15 cellular contexts compared by ENCODE assay signal in genomic region chr2:173034143-173034542, GRCh38. TPM values are rescaled to one million over a fixed set of nuclear protein-coding genes. Genes with fewer than 3 reads are reported as not detected.
DNase-seq lines count a peak whose midpoint lies in the region; ATAC-seq and TF ChIP-seq lines count a peak whose summit lies in the region.
"Had no signal": no experiment of that assay in that cellular context is flagged by ENCODE, and none has a peak within 500 bp of the region (broad histone marks: within the 10 kb centered on the region; RNA-seq: fewer than 3 reads in every experiment).

No MANE protein-coding gene starts in this region.

- H3K9me3 ChIP-seq in SK-N-SH (no peaks in the 10 kb centered on the region), left ventricle myocardium inferior (replicated peaks) (no peaks in the 10 kb centered on the region), esophagus muscularis mucosa (no peaks in the 10 kb centered on the region)
- H3K9me3 ChIP-seq: BLaER1, Caco-2, HAP-1 had no signal

- TF ChIP-seq EP300 in SK-N-SH (IDR thresholded peaks at IDR 0.05; ENCODE audit: borderline replicate concordance in 1 of 2, low read depth in 1 of 2, low read length in 1 of 2) (no peak), esophagus muscularis mucosa (IDR thresholded peaks at IDR 0.05) (no peak)

- TF ChIP-seq CTCF in SK-N-SH (IDR thresholded peaks at IDR 0.05) (no peak), left ventricle myocardium inferior (IDR thresholded peaks at IDR 0.05; ENCODE audit: borderline replicate concordance) (no peak), esophagus muscularis mucosa (IDR thresholded peaks at IDR 0.05) (no peak), coronary artery (IDR thresholded peaks at IDR 0.05) (no peak)

- H3K4me2 ChIP-seq in SK-N-SH = no peak overlapping the region
- H3K4me2 ChIP-seq: BLaER1 had no signal

- TF ChIP-seq RAD21 in SK-N-SH (IDR thresholded peaks at IDR 0.05; ENCODE audit: low read length) = no peak

- H3K4me1 ChIP-seq in SK-N-SH (ENCODE audit: control insufficient read depth in 1 of 2, insufficient read depth in 2 of 2, low read depth in 1 of 2, low read length in 1 of 2) (peaks cover 0 to 2% of the 10 kb centered on the region in 2 experiments; a peak in 2 of 4 replicates), left ventricle myocardium inferior (peaks cover 58% of the 10 kb centered on the region), esophagus muscularis mucosa (peaks cover under 1 to 13% (median 8%) of the 10 kb centered on the region in 4 donors)

- WGBS in SK-N-SH (ENCODE audit: low lambda C conversion rate) = 78% methylated on average over 7 of the region's 7 CpGs
- 68% methylated on average over 7 of the region's 7 CpGs for WGBS in esophagus muscularis mucosa

- H3K27me3 ChIP-seq in SK-N-SH (ENCODE audit: insufficient read depth) (no peaks in the 10 kb centered on the region), left ventricle myocardium inferior (ENCODE audit: low read depth) (no peaks in the 10 kb centered on the region), esophagus muscularis mucosa (no peaks in the 10 kb centered on the region)
- H3K27me3 ChIP-seq: BLaER1 had no signal

- no peak overlapping the region for H2AFZ ChIP-seq in SK-N-SH (ENCODE audit: low read depth)

- intact Hi-C loops in left ventricle myocardium inferior (cut with micrococcal nuclease) = no loop called here
- intact Hi-C loops in Right ventricle myocardium inferior (cut with DNase I) = no loop called here
- intact Hi-C loops in esophagus muscularis mucosa (cut with DNase I) = no loop called here

- TF ChIP-seq POLR2A in esophagus muscularis mucosa (IDR thresholded peaks at IDR 0.05; ENCODE audit: low read depth) = no peak

- CTCF ChIA-PET in SK-N-SH (lab: Yijun Ruan, JAX) = interaction anchor here (1.5 kb wide), 1 partner anchor 176 kb away, joined by 5 read pairs; no protein-coding TSS in a partner anchor

- H3K9ac ChIP-seq in SK-N-SH = no peak overlapping the region
- H3K9ac ChIP-seq: BLaER1 had no signal

- H4K20me1 ChIP-seq in SK-N-SH (ENCODE audit: insufficient read depth) = no peaks in the 10 kb centered on the region
- H4K20me1 ChIP-seq: BLaER1 had no signal

- ATAC-seq in SK-N-SH treated with all-trans-retinoic acid at 6 μM for 48 hours (peak; percentile 25; the same call in 1 of the 3 replicates), Right ventricle myocardium inferior (no peak), HG02840 (IDR thresholded peaks at IDR 0.05; ENCODE audit: low FRiP score, unreplicated experiment) (no peak)

- POLR2A ChIA-PET in SK-N-SH (lab: Yijun Ruan, JAX) = no interaction called here

- no peaks in the 10 kb centered on the region for H3F3A ChIP-seq in SK-N-SH (replicated peaks; ENCODE audit: insufficient read depth)

- DNase-seq in SK-N-SH (no peak), left ventricle myocardium inferior (peak; percentile 27), Right ventricle myocardium inferior (ENCODE audit: missing footprints) (no peak), esophagus muscularis mucosa (ENCODE audit: extremely low spot score) (peak; percentile 90), coronary artery (ENCODE audit: low spot score) (no peak)
- DNase-seq: AML-193; Caco-2; CD8-positive, alpha-beta memory T cell; DND-41; GF-D8 had no signal

- H3K27ac ChIP-seq in SK-N-SH (ENCODE audit: low read depth in 2 of 2, low read length in 1 of 2) (no peak overlapping the region), left ventricle myocardium inferior (replicated peaks) (peak overlapping the region; percentile 33), esophagus muscularis mucosa (replicated peaks in 1 of 4) (no peak overlapping the region), coronary artery (no peak overlapping the region)
- H3K27ac ChIP-seq: 22Rv1, BLaER1 had no signal

- H3K9me2 ChIP-seq in SK-N-SH = no peaks in the 10 kb centered on the region

- H3K4me3 ChIP-seq in SK-N-SH (ENCODE audit: low read depth in 2 of 2, low read length in 1 of 2) (no peak overlapping the region), left ventricle myocardium inferior (no peak overlapping the region), esophagus muscularis mucosa (no peak overlapping the region), coronary artery (no peak overlapping the region)
- H3K4me3 ChIP-seq: BLaER1, HAP-1 had no signal

- no peaks in the 10 kb centered on the region for H3K79me2 ChIP-seq in SK-N-SH (ENCODE audit: insufficient read depth)

- no peaks in the 10 kb centered on the region for H3K36me3 ChIP-seq in SK-N-SH (replicated peaks in 1 of 2; ENCODE audit: control insufficient read depth in 1 of 2, insufficient read depth in 2 of 2, low read length in 1 of 2)
- no peaks in the 10 kb centered on the region for H3K36me3 ChIP-seq in left ventricle myocardium inferior
- no peaks in the 10 kb centered on the region for H3K36me3 ChIP-seq in esophagus muscularis mucosa
- H3K36me3 ChIP-seq: BLaER1, HAP-1 had no signal

TF ChIP-seq in SK-N-SH treated with all-trans-retinoic acid at 6 μM for 48 hours, 23 proteins besides CTCF, POLR2A, EP300 and RAD21:
- TF ChIP-seq ISL1 (CRISPR knock-in tag; IDR thresholded peaks at IDR 0.05) (no peak), TCF4 (CRISPR knock-in tag; IDR thresholded peaks at IDR 0.05; ENCODE audit: borderline replicate concordance) (no peak), ZFP3 (CRISPR knock-in tag; IDR thresholded peaks at IDR 0.05) (no peak), ARNTL (CRISPR knock-in tag; IDR thresholded peaks at IDR 0.05; ENCODE audit: borderline replicate concordance, low read depth) (no peak)
- TF ChIP-seq, protein P1, sequence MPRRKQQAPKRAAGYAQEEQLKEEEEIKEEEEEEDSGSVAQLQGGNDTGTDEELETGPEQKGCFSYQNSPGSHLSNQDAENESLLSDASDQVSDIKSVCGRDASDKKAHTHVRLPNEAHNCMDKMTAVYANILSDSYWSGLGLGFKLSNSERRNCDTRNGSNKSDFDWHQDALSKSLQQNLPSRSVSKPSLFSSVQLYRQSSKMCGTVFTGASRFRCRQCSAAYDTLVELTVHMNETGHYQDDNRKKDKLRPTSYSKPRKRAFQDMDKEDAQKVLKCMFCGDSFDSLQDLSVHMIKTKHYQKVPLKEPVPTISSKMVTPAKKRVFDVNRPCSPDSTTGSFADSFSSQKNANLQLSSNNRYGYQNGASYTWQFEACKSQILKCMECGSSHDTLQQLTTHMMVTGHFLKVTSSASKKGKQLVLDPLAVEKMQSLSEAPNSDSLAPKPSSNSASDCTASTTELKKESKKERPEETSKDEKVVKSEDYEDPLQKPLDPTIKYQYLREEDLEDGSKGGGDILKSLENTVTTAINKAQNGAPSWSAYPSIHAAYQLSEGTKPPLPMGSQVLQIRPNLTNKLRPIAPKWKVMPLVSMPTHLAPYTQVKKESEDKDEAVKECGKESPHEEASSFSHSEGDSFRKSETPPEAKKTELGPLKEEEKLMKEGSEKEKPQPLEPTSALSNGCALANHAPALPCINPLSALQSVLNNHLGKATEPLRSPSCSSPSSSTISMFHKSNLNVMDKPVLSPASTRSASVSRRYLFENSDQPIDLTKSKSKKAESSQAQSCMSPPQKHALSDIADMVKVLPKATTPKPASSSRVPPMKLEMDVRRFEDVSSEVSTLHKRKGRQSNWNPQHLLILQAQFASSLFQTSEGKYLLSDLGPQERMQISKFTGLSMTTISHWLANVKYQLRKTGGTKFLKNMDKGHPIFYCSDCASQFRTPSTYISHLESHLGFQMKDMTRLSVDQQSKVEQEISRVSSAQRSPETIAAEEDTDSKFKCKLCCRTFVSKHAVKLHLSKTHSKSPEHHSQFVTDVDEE (CRISPR knock-in tag; IDR thresholded peaks at IDR 0.05) = no peak

TF ChIP-seq in SK-N-SH, 30 proteins besides CTCF, POLR2A, EP300 and RAD21 (continues in another document):
- TF ChIP-seq RCOR1 (IDR thresholded peaks at IDR 0.05; ENCODE audit: low read length) (no peak), MEF2A (IDR thresholded peaks at IDR 0.05; ENCODE audit: borderline replicate concordance, low read depth) (no peak), EZH2phosphoT487 (IDR thresholded peaks at IDR 0.05; ENCODE audit: borderline replicate concordance, low read depth) (no peak), MAX (IDR thresholded peaks at IDR 0.05; ENCODE audit: low read depth) (no peak), YY1 (IDR thresholded peaks at IDR 0.05; ENCODE audit: low read depth) (no peak), TCF12 (IDR thresholded peaks at IDR 0.05) (no peak)
- TF ChIP-seq, protein P2, sequence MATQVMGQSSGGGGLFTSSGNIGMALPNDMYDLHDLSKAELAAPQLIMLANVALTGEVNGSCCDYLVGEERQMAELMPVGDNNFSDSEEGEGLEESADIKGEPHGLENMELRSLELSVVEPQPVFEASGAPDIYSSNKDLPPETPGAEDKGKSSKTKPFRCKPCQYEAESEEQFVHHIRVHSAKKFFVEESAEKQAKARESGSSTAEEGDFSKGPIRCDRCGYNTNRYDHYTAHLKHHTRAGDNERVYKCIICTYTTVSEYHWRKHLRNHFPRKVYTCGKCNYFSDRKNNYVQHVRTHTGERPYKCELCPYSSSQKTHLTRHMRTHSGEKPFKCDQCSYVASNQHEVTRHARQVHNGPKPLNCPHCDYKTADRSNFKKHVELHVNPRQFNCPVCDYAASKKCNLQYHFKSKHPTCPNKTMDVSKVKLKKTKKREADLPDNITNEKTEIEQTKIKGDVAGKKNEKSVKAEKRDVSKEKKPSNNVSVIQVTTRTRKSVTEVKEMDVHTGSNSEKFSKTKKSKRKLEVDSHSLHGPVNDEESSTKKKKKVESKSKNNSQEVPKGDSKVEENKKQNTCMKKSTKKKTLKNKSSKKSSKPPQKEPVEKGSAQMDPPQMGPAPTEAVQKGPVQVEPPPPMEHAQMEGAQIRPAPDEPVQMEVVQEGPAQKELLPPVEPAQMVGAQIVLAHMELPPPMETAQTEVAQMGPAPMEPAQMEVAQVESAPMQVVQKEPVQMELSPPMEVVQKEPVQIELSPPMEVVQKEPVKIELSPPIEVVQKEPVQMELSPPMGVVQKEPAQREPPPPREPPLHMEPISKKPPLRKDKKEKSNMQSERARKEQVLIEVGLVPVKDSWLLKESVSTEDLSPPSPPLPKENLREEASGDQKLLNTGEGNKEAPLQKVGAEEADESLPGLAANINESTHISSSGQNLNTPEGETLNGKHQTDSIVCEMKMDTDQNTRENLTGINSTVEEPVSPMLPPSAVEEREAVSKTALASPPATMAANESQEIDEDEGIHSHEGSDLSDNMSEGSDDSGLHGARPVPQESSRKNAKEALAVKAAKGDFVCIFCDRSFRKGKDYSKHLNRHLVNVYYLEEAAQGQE (IDR thresholded peaks at IDR 0.05; ENCODE audit: low read depth, low read length) = no peak

RNA-seq across cellular contexts. Expression of gene MAP3K20, which starts 41.5 kb away (rescaled TPM):
- polyA plus RNA-seq in SK-N-SH (2012; rRNA removed) = 8.5 and 12.2 TPM in 2 replicates
- 14.8 and 15.1 TPM in 2 replicates for polyA plus RNA-seq in SK-N-SH (2012; cell fraction: cytosol; rRNA removed)
- 3.6 and 7.8 TPM in 2 replicates for polyA plus RNA-seq in SK-N-SH (2012; cell fraction: nucleus; rRNA removed)
- total RNA-seq in left ventricle myocardium inferior (466 TPM), Right ventricle myocardium inferior (435 TPM), esophagus muscularis mucosa (100 to 1,000 TPM; 238 to 335 (median 267) TPM)

Comparison
In these comparisons a context has a peak if more than half of its experiments do, and no peak if none do; other contexts are left out.
1. DNase-seq: peak in left ventricle myocardium inferior (single experiment) and esophagus muscularis mucosa (single experiment); none in SK-N-SH (single experiment), Right ventricle myocardium inferior (single experiment) and coronary artery (single experiment).